Comparison of ENCODE assay signal across 20 cellular contexts in the genomic region with DNA sequence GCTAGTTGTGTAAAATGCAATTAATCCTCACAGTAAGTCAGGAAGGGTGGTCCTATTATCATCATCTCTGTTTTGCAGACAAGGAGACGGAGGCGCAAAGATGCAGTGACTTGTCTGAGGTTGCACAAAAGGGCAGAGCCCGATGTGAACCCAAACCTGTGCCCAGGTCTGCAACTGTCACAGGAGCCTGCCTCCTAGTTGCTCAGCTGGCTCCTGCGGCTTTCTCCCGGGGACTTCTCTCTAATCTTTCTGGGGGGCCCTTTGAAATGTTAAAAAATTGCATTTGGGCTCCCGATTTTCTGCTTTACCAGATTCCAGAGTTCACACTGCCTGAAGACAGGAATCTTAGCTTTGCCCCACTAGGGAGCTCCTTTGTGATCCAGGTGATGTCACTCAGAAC. TPM values are rescaled to one million over a fixed set of nuclear protein-coding genes. Genes with fewer than 3 reads are reported as not detected.
"Had no signal": no experiment of that assay in that cellular context is flagged by ENCODE, and none has a peak within 500 bp of the region (broad histone marks: within the 10 kb centered on the region; RNA-seq: fewer than 3 reads in every experiment).

No MANE protein-coding gene starts in this region.

- ATAC-seq: psoas muscle, T-cell had no signal

- H3K27me3 Mint-ChIP-seq: stimulated activated naive CD8-positive, alpha-beta T cell treated with anti-CD3 and anti-CD28 coated beads, Interleukin-15, Interleukin-2, amounts not matched to agents 100 ng/mL and 50 ng/mL, for 24 hours had no signal

- H3K27ac Mint-ChIP-seq: activated CD4-positive, alpha-beta memory T cell treated with anti-CD3 and anti-CD28 coated beads for 36 hours; activated CD4-positive, alpha-beta T cell treated with anti-CD3 and anti-CD28 coated beads for 36 hours; neural progenitor cell; T-cell had no signal

- H3K4me1 ChIP-seq: neural progenitor cell, psoas muscle had no signal

- H3K4me3 Mint-ChIP-seq: activated CD4-positive, alpha-beta memory T cell treated with anti-CD3 and anti-CD28 coated beads for 36 hours; activated CD4-positive, alpha-beta T cell treated with anti-CD3 and anti-CD28 coated beads for 36 hours; activated CD8-positive, alpha-beta memory T cell treated with anti-CD3 and anti-CD28 coated beads, Interleukin-2, amount 10 ng/mL, durations not matched to agents 7 days and 5 days; activated T-cell treated with anti-CD3 and anti-CD28 coated beads, Interleukin-2, amount 50 U/mL, for 24 hours; T-cell had no signal

- H3K9me3 Mint-ChIP-seq: activated CD4-positive, alpha-beta memory T cell treated with anti-CD3 and anti-CD28 coated beads for 36 hours; activated T-cell treated with anti-CD3 and anti-CD28 coated beads, Interleukin-2, amount 50 U/mL, for 24 hours; stimulated activated naive CD8-positive, alpha-beta T cell treated with anti-CD3 and anti-CD28 coated beads, Interleukin-15, Interleukin-2, amounts not matched to agents 100 ng/mL and 50 ng/mL, for 24 hours; T-cell had no signal

- H3K36me3 Mint-ChIP-seq: neural progenitor cell, T-cell had no signal

- H3K36me3 ChIP-seq: neural progenitor cell, suprapubic skin had no signal

- H3K9me3 ChIP-seq: psoas muscle, suprapubic skin had no signal

- H3K9ac ChIP-seq: neural progenitor cell had no signal

- DNase-seq: activated CD4-positive, alpha-beta memory T cell treated with anti-CD3 and anti-CD28 coated beads for 36 hours; activated CD4-positive, alpha-beta T cell treated with anti-CD3 and anti-CD28 coated beads for 36 hours; activated CD8-positive, alpha-beta memory T cell treated with anti-CD3 and anti-CD28 coated beads, Interleukin-2, amount 10 ng/mL, durations not matched to agents 7 days and 5 days; activated effector memory CD4-positive, alpha-beta T cell treated with Interleukin-2 at 50 U/mL for 16 hours; activated naive CD4-positive, alpha-beta T cell treated with anti-CD3 and anti-CD28 coated beads, Interleukin-2, amount 50 U/mL, for 16 hours; activated T-cell treated with anti-CD3 and anti-CD28 coated beads, Interleukin-2, amount 50 U/mL, for 24 hours; psoas muscle; stimulated activated CD4-positive, alpha-beta T cell treated with anti-CD3 and anti-CD28 coated beads, Interleukin-4, amount 100 ng/mL, for 4 hours; stimulated activated CD8-positive, alpha-beta memory T cell treated with anti-CD3 and anti-CD28 coated beads, Interleukin-4, amount 100 ng/mL, for 48 hours; T-cell; T1000 had no signal

- H3K27ac ChIP-seq: neural progenitor cell, psoas muscle, suprapubic skin, VCaP had no signal

RNA-seq across cellular contexts. Expression of a gene that starts 9.4 kb away (rescaled TPM):
- total RNA-seq: activated CD4-positive, alpha-beta memory T cell treated with anti-CD3 and anti-CD28 coated beads for 36 hours; activated CD4-positive, alpha-beta T cell treated with anti-CD3 and anti-CD28 coated beads for 36 hours; dermis microvascular lymphatic vessel endothelial cell; glomerular endothelial cell; lower leg skin; osteocyte; smooth muscle cell; suprapubic skin had no signal
- polyA plus RNA-seq: smooth muscle cell had no signal
